In the genomic region with DNA sequence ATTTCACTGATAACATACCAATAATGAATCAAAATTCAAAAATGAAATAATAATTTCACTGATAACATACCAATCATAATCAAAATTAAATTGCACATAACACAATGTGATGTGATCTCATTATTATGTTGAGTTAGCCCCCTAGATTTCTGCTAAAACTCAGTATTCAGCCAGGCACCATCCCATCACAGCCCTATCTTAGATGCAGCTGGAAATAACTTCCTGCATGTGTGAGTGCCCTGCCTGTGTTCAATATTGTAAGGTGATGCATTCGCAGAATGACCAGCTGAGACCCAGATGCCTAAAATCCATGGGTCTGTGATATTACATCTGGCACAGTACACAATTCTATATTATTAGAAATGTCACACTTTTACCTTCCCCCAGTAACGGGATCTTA, we compare ENCODE assay signal across 8 cellular contexts.
"Had no signal": no experiment of that assay in that cellular context is flagged by ENCODE, and none has a peak within 500 bp of the region (broad histone marks: within the 10 kb centered on the region; RNA-seq: fewer than 3 reads in every experiment).

No MANE protein-coding gene starts in this region.

- ATAC-seq: GM23338, HCT116 had no signal

- H3K36me3 ChIP-seq: HAP-1 had no signal

- H3K9me3 Mint-ChIP-seq: GM23338, H9, HFFc6 had no signal

- H2AFZ ChIP-seq: GM23248 had no signal

- H3K27ac ChIP-seq: GM23248 had no signal

- H3K4me3 ChIP-seq: GM23248, GM23338, HAP-1 had no signal

- H3K27ac Mint-ChIP-seq: GM23338, H9, HFFc6 had no signal

- H3K4me1 ChIP-seq: HAP-1 had no signal

- H3K4me3 Mint-ChIP-seq: GM23338, H9, HFFc6 had no signal

- H3K9me3 ChIP-seq: HAP-1 had no signal

- DNase-seq: GM23248, GOT3, H7, H9, HFFc6 had no signal

- H3K4me2 ChIP-seq: GM23338 had no signal

- H3K9ac ChIP-seq: GM23248 had no signal
